8 cellular contexts compared by ENCODE assay signal in genomic region chr22:20206709-20207215, GRCh38. TPM values are rescaled to one million over a fixed set of nuclear protein-coding genes. Genes with fewer than 3 reads are reported as not detected.
A peak's percentile ranks its signal among the peaks of the same experiment; 100 is the strongest.
DNase-seq lines count a peak whose midpoint lies in the region; ATAC-seq, FAIRE-seq and TF ChIP-seq lines count a peak whose summit lies in the region.

No MANE protein-coding gene starts in this region.

- no peaks in the 10 kb centered on the region for H3K36me3 ChIP-seq in A673 (ENCODE audit: insufficient read depth, low read length, poor library complexity, severe bottlenecking)
- H3K36me3 ChIP-seq in skeletal muscle tissue (ENCODE audit: control insufficient read depth in 3 of 3, insufficient read depth in 3 of 3, low read length in 3 of 3), result no peaks in the 10 kb centered on the region

- H3K4me1 ChIP-seq in A673 (ENCODE audit: insufficient read depth, low read length, poor library complexity, severe bottlenecking) (peaks cover 50% of the 10 kb centered on the region), skeletal muscle tissue (ENCODE audit: control insufficient read depth in 3 of 3, insufficient read depth in 3 of 3, low read length in 3 of 3) (peaks cover 25 to 34% (median 29%) of the 10 kb centered on the region in 3 donors)

- no TSS peak for BruUV-seq in A673 (replicated peaks; lab: Mats Ljungman, UMichigan)

- DNase-seq in A673 (ENCODE audit: low spot score) (no peak), fibroblast of pulmonary artery (ENCODE audit: low read depth) (peak; percentile 8), GM19239 (ENCODE audit: insufficient read length, low spot score) (no peak), iPS-NIHi7 (ENCODE audit: extremely low spot score) (no peak)
- DNase-seq in T-helper 2 cell treated with Interferon-gamma antibody and Interleukin-4, amounts not matched to agents 5 μg/mL and 100 μg/mL, for 36 hours (ENCODE audit: low spot score), result peak; percentile 17

- H3K4me1 Mint-ChIP-seq in T-helper 2 cell treated with Interferon-gamma antibody and Interleukin-4, amounts not matched to agents 5 μg/mL and 100 μg/mL, for 36 hours (ENCODE audit: low read depth), result peaks cover 12% of the 10 kb centered on the region

- no peaks in the 10 kb centered on the region for H3K9me3 ChIP-seq in A673 (ENCODE audit: low read depth, low read length, poor library complexity, severe bottlenecking)
- H3K9me3 ChIP-seq in skeletal muscle tissue (ENCODE audit: control insufficient read depth in 3 of 3, low read length in 3 of 3), result no peaks in the 10 kb centered on the region

- H3K9me3 Mint-ChIP-seq in T-helper 2 cell treated with Interferon-gamma antibody and Interleukin-4, amounts not matched to agents 5 μg/mL and 100 μg/mL, for 36 hours, result no peaks in the 10 kb centered on the region

- no peak for FAIRE-seq in GM19239 (lab: Jason Lieb, UNC)

- no peaks in the 10 kb centered on the region for H3K27me3 Mint-ChIP-seq in T-helper 2 cell treated with Interferon-gamma antibody and Interleukin-4, amounts not matched to agents 5 μg/mL and 100 μg/mL, for 36 hours (ENCODE audit: low read depth)

- CTCF ChIA-PET in A673 (lab: Charles Lee), result no interaction called here

- no peaks in the 10 kb centered on the region for H3K36me3 Mint-ChIP-seq in T-helper 2 cell treated with Interferon-gamma antibody and Interleukin-4, amounts not matched to agents 5 μg/mL and 100 μg/mL, for 36 hours (ENCODE audit: low read depth)

- POLR2A ChIA-PET in A673 (lab: Charles Lee; ENCODE audit: low non-redundant PET), result no interaction called here

- ATAC-seq in GM21576 (IDR thresholded peaks at IDR 0.05; ENCODE audit: unreplicated experiment) (peak; percentile 12), HG03432 (IDR thresholded peaks at IDR 0.05; ENCODE audit: unreplicated experiment) (no peak)

- TF ChIP-seq CTCF in A673 (conservative IDR thresholded peaks at IDR 0.05; ENCODE audit: low read depth, low read length) (no peak), fibroblast of pulmonary artery (IDR thresholded peaks at IDR 0.05; ENCODE audit: low read length, missing control alignments) (no peak)

- peak overlapping the region; percentile 78 for H3K27ac ChIP-seq in A673 (ENCODE audit: low read depth, low read length, poor library complexity, severe bottlenecking)
- H3K27ac ChIP-seq in skeletal muscle tissue (ENCODE audit: low read depth, low read length), result peak overlapping the region; percentile 54

- H3K4me3 ChIP-seq in A673 (ENCODE audit: low read depth, low read length, poor library complexity, severe bottlenecking), result peak overlapping the region; percentile 43
- peak overlapping the region; percentile 70 for H3K4me3 ChIP-seq in fibroblast of pulmonary artery (replicated peaks; ENCODE audit: low read depth, low read length)
- peak overlapping the region; percentile 61 to 69 (median 67) for H3K4me3 ChIP-seq in skeletal muscle tissue (ENCODE audit: low read length in 3 of 3)

- peak overlapping the region; percentile 93 for H3K27ac Mint-ChIP-seq in T-helper 2 cell treated with Interferon-gamma antibody and Interleukin-4, amounts not matched to agents 5 μg/mL and 100 μg/mL, for 36 hours

- H3K27me3 ChIP-seq in A673 (replicated peaks; ENCODE audit: insufficient read depth, low read depth, low read length, poor library complexity) (no peaks in the 10 kb centered on the region), skeletal muscle tissue (ENCODE audit: control insufficient read depth in 3 of 3, insufficient read depth in 3 of 3, low read length in 3 of 3) (peaks cover 0 to 25% (median 6%) of the 10 kb centered on the region in 3 donors)

- H3K4me3 Mint-ChIP-seq in T-helper 2 cell treated with Interferon-gamma antibody and Interleukin-4, amounts not matched to agents 5 μg/mL and 100 μg/mL, for 36 hours, result peak overlapping the region; percentile 93

- intact Hi-C loops in A673 (cut with micrococcal nuclease; ENCODE audit: unreplicated experiment), result no loop called here

- H3K9ac ChIP-seq in skeletal muscle tissue (ENCODE audit: low read depth in 1 of 3, low read length in 3 of 3), result peak overlapping the region; percentile 45 to 77 (median 72)

RNA-seq across cellular contexts. Expression of gene CCDC188, which starts 55.9 kb away (rescaled TPM):
- not detected in 2 replicates for total RNA-seq in A673 (2021)
- not detected for total RNA-seq in skeletal muscle tissue

Comparison
In these comparisons a context has a peak if more than half of its experiments do, and no peak if none do; other contexts are left out.
1. DNase-seq: peak in T-helper 2 cell treated with Interferon-gamma antibody and Interleukin-4, amounts not matched to agents 5 μg/mL and 100 μg/mL, for 36 hours (single experiment) and fibroblast of pulmonary artery (single experiment); none in A673 (single experiment), GM19239 (single experiment) and iPS-NIHi7 (single experiment).
2. Peak in every context shown above with its lines, with median percentiles within 50 percentile points of each other: H3K4me3 ChIP-seq.